Comparison of ENCODE assay signal across 28 cellular contexts in genomic region chr19:18954094-18954493, GRCh38. TPM values are rescaled to one million over a fixed set of nuclear protein-coding genes. Genes with fewer than 3 reads are reported as not detected.
"Had no signal": no experiment of that assay in that cellular context is flagged by ENCODE, and none has a peak within 500 bp of the region (broad histone marks: within the 10 kb centered on the region; RNA-seq: fewer than 3 reads in every experiment).

No MANE protein-coding gene starts in this region.

- H3K4me3 Mint-ChIP-seq: natural killer cell; nephron; stimulated activated effector memory CD8-positive, alpha-beta T cell treated with anti-CD3 and anti-CD28 coated beads, Interleukin-12 subunit alpha, Interleukin-12 subunit beta, amount 100 ng/mL, for 72 hours; stimulated activated naive B cell treated with anti-CD40 and anti-IgM and Interleukin-4, amounts not matched to agents 10 μg/mL and 1 μg/mL and 100 μg/mL, for 72 hours; stimulated activated naive CD8-positive, alpha-beta T cell treated with anti-CD3 and anti-CD28 coated beads, Interleukin-15, Interleukin-2, amounts not matched to agents 100 ng/mL and 50 ng/mL, for 24 hours had no signal

- H3K9ac ChIP-seq: parathyroid adenoma had no signal

- H3K79me2 ChIP-seq: parathyroid adenoma had no signal

- DNase-seq: natural killer cell; occipital lobe; ovary; posterior cingulate gyrus; psoas muscle; right lobe of liver; sigmoid colon; small intestine; stimulated activated CD4-positive, alpha-beta T cell treated with anti-CD3 and anti-CD28 coated beads, Interleukin-15, amount 100 ng/mL, for 24 hours; stimulated activated CD4-positive, alpha-beta T cell treated with anti-CD3 and anti-CD28 coated beads, Interleukin-2, amount 100 ng/mL, for 24 hours; stimulated activated CD4-positive, alpha-beta T cell treated with anti-CD3 and anti-CD28 coated beads, Interleukin-2, amount 100 ng/mL, for 48 hours; stimulated activated CD4-positive, alpha-beta T cell treated with anti-CD3 and anti-CD28 coated beads, Interleukin-4, amount 100 ng/mL, for 24 hours; stimulated activated naive B cell treated with anti-CD40 and anti-IgM and Interleukin-4, amounts not matched to agents 10 μg/mL and 1 μg/mL and 100 μg/mL, for 72 hours; stimulated activated naive CD4-positive, alpha-beta T cell treated with Interleukin-2 at 50 U/mL for 16 hours; stomach; thyroid gland; trophoblast cell; upper lobe of left lung had no signal

- H3K36me3 Mint-ChIP-seq: natural killer cell; stimulated activated effector memory CD8-positive, alpha-beta T cell treated with anti-CD3 and anti-CD28 coated beads, Interleukin-12 subunit alpha, Interleukin-12 subunit beta, amount 100 ng/mL, for 72 hours; stimulated activated naive B cell treated with anti-CD40 and anti-IgM and Interleukin-4, amounts not matched to agents 10 μg/mL and 1 μg/mL and 100 μg/mL, for 72 hours had no signal

- H3K27me3 ChIP-seq: ovary, right lobe of liver, sigmoid colon, stomach, thyroid gland, tibial nerve, upper lobe of left lung, vagina had no signal

- H3K27me3 Mint-ChIP-seq: progenitor cell of endocrine pancreas had no signal

- H3K4me1 Mint-ChIP-seq: nephron; stimulated activated naive B cell treated with anti-CD40 and anti-IgM and Interleukin-4, amounts not matched to agents 10 μg/mL and 1 μg/mL and 100 μg/mL, for 72 hours had no signal

- ATAC-seq: natural killer cell; right cardiac atrium; stimulated activated effector memory CD8-positive, alpha-beta T cell treated with anti-CD3 and anti-CD28 coated beads, Interleukin-12 subunit alpha, Interleukin-12 subunit beta, amount 100 ng/mL, for 72 hours; stimulated activated naive B cell treated with anti-CD40 and anti-IgM and Interleukin-4, amounts not matched to agents 10 μg/mL and 1 μg/mL and 100 μg/mL, for 72 hours had no signal

- H3K9me3 Mint-ChIP-seq: nephron had no signal

- H3K9me3 ChIP-seq: ovary, psoas muscle, right lobe of liver, sigmoid colon, stomach, thoracic aorta, thyroid gland, tibial nerve, upper lobe of left lung, vagina had no signal

- H3K4me3 ChIP-seq: ovary, psoas muscle, right lobe of liver, sigmoid colon, stomach, thoracic aorta, thyroid gland, tibial nerve, upper lobe of left lung, vagina had no signal

- H3K36me3 ChIP-seq: ovary, right lobe of liver, sigmoid colon, stomach, thoracic aorta, thyroid gland, tibial nerve, upper lobe of left lung, vagina had no signal

- H3K27ac Mint-ChIP-seq: natural killer cell; nephron; progenitor cell of endocrine pancreas; stimulated activated effector memory CD8-positive, alpha-beta T cell treated with anti-CD3 and anti-CD28 coated beads, Interleukin-12 subunit alpha, Interleukin-12 subunit beta, amount 100 ng/mL, for 72 hours; stimulated activated naive B cell treated with anti-CD40 and anti-IgM and Interleukin-4, amounts not matched to agents 10 μg/mL and 1 μg/mL and 100 μg/mL, for 72 hours; stimulated activated naive CD8-positive, alpha-beta T cell treated with anti-CD3 and anti-CD28 coated beads, Interleukin-15, Interleukin-2, amounts not matched to agents 100 ng/mL and 50 ng/mL, for 24 hours had no signal

- H2AFZ ChIP-seq: parathyroid adenoma had no signal

- H3K4me1 ChIP-seq: psoas muscle, right lobe of liver, sigmoid colon, stomach, tibial nerve had no signal

- H3K27ac ChIP-seq: ovary, psoas muscle, right lobe of liver, sigmoid colon, stomach, thoracic aorta, thyroid gland, tibial nerve, upper lobe of left lung, vagina had no signal

RNA-seq across cellular contexts. Expression of gene CERS1, which starts 58.1 kb away (rescaled TPM):
- total RNA-seq: natural killer cell, right lobe of liver, subcutaneous adipose tissue had no signal
